In the genomic region with DNA sequence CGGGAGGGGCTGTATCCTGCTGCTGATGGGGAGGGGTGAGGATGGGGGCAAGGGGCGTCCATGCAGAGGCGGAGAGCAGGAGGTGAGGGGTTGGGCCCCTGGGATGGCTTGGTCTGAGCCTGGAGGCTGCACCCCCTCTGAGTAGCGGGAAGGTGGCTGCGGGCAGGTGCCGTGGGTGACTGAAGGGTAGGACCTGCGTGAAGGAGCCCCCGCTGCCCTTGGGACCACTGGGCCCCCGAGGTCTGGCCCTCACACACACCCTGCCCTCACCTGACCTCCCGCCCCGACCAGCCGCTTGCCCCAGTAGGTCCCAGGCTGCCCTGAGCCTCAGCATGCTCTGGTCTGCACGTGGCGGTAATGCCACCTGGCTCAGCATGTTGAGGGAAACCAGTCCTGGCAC, we compare ENCODE assay signal across 24 cellular contexts. TPM values are rescaled to one million over a fixed set of nuclear protein-coding genes. Genes with fewer than 3 reads are reported as not detected.
DNase-seq lines count a peak whose midpoint lies in the region; ATAC-seq and TF ChIP-seq lines count a peak whose summit lies in the region.
"Had no signal": no experiment of that assay in that cellular context is flagged by ENCODE, and none has a peak within 500 bp of the region (broad histone marks: within the 10 kb centered on the region; RNA-seq: fewer than 3 reads in every experiment).

No MANE protein-coding gene starts in this region.

- no peaks in the 10 kb centered on the region for H3K36me3 Mint-ChIP-seq in HFFc6 (ENCODE audit: low read depth)
- H3K36me3 Mint-ChIP-seq in activated CD4-positive, alpha-beta T cell treated with anti-CD3 and anti-CD28 coated beads, Interleukin-2, amount 10 ng/mL, durations not matched to agents 24 days and 14 days (ENCODE audit: low read depth), result peaks cover 4% of the 10 kb centered on the region
- H3K36me3 Mint-ChIP-seq: natural killer cell treated with Interleukin-12 subunit alpha and Interleukin-12 subunit beta and Interleukin-15 and Interleukin-18, amount 100 ng/mL, for 72 hours had no signal

- peaks cover 41% of the 10 kb centered on the region for H3K4me1 ChIP-seq in left ventricle myocardium inferior
- H3K4me1 ChIP-seq in muscle layer of colon (ENCODE audit: insufficient read depth, low read length), result peaks cover 31% of the 10 kb centered on the region
- peaks cover 47% of the 10 kb centered on the region for H3K4me1 ChIP-seq in suprapubic skin

- H3K36me3 ChIP-seq in left ventricle myocardium inferior (no peaks in the 10 kb centered on the region), muscle layer of colon (ENCODE audit: insufficient read depth, low read length) (no peaks in the 10 kb centered on the region), suprapubic skin (no peaks in the 10 kb centered on the region)

- no peak overlapping the region for H3K4me3 ChIP-seq in left ventricle myocardium inferior
- no peak overlapping the region for H3K4me3 ChIP-seq in muscle layer of colon (ENCODE audit: low read depth in 1 of 2, low read length in 2 of 2)
- H3K4me3 ChIP-seq in suprapubic skin, result no peak overlapping the region
- H3K4me3 ChIP-seq: A549, GM23248, K562 had no signal

- no peaks in the 10 kb centered on the region for H3K9me3 Mint-ChIP-seq in HFFc6
- peaks cover 8% of the 10 kb centered on the region for H3K9me3 Mint-ChIP-seq in activated CD4-positive, alpha-beta T cell treated with anti-CD3 and anti-CD28 coated beads, Interleukin-2, amount 10 ng/mL, durations not matched to agents 24 days and 14 days

- peak overlapping the region; percentile 99 for H3K27ac ChIP-seq in left ventricle myocardium inferior (replicated peaks)
- peak overlapping the region; percentile 89 for H3K27ac ChIP-seq in muscle layer of colon (ENCODE audit: low read depth, low read length)
- peak overlapping the region; percentile 96 for H3K27ac ChIP-seq in suprapubic skin
- H3K27ac ChIP-seq: VCaP had no signal

- peaks cover 6% of the 10 kb centered on the region for H3K4me1 Mint-ChIP-seq in HFFc6 (ENCODE audit: low read depth)
- H3K4me1 Mint-ChIP-seq in activated CD4-positive, alpha-beta T cell treated with anti-CD3 and anti-CD28 coated beads, Interleukin-2, amount 10 ng/mL, durations not matched to agents 24 days and 14 days, result peaks cover 5% of the 10 kb centered on the region

- WGBS in suprapubic skin, result 90% methylated on average over 10 of the region's 14 CpGs

- no peaks in the 10 kb centered on the region for H3K9me3 ChIP-seq in left ventricle myocardium inferior (replicated peaks)
- no peaks in the 10 kb centered on the region for H3K9me3 ChIP-seq in muscle layer of colon (ENCODE audit: low read length)
- no peaks in the 10 kb centered on the region for H3K9me3 ChIP-seq in suprapubic skin
- H3K9me3 ChIP-seq: A549 had no signal

- no peak overlapping the region for H3K9ac ChIP-seq in muscle layer of colon (ENCODE audit: low read length)

- TF ChIP-seq EP300 in suprapubic skin (IDR thresholded peaks at IDR 0.05), result no peak

- H3K27me3 Mint-ChIP-seq in HFFc6 (ENCODE audit: insufficient read depth), result no peaks in the 10 kb centered on the region
- H3K27me3 Mint-ChIP-seq in activated CD4-positive, alpha-beta T cell treated with anti-CD3 and anti-CD28 coated beads, Interleukin-2, amount 10 ng/mL, durations not matched to agents 24 days and 14 days, result peaks cover 9% of the 10 kb centered on the region

- ATAC-seq in HG02885 (IDR thresholded peaks at IDR 0.05; ENCODE audit: poor library complexity, unreplicated experiment), result no peak
- ATAC-seq: A549; K562; left colon; natural killer cell treated with Interleukin-12 subunit alpha and Interleukin-12 subunit beta and Interleukin-15 and Interleukin-18, amount 100 ng/mL, for 72 hours; SK-N-SH treated with all-trans-retinoic acid at 6 μM for 48 hours had no signal

- TF ChIP-seq CTCF in left ventricle myocardium inferior (IDR thresholded peaks at IDR 0.05; ENCODE audit: borderline replicate concordance) (no peak), suprapubic skin (IDR thresholded peaks at IDR 0.05) (no peak), HFFc6 (IDR thresholded peaks at IDR 0.05) (no peak)

- no peak for TF ChIP-seq POLR2A in suprapubic skin (IDR thresholded peaks at IDR 0.05)

- H3K27me3 ChIP-seq in left ventricle myocardium inferior (ENCODE audit: low read depth), result no peaks in the 10 kb centered on the region
- H3K27me3 ChIP-seq in muscle layer of colon (ENCODE audit: control insufficient read depth in 1 of 2, insufficient read depth in 2 of 2, low read length in 2 of 2), result no peaks in the 10 kb centered on the region
- no peaks in the 10 kb centered on the region for H3K27me3 ChIP-seq in suprapubic skin

- no peak overlapping the region for H3K27ac Mint-ChIP-seq in HFFc6
- H3K27ac Mint-ChIP-seq in activated CD4-positive, alpha-beta T cell treated with anti-CD3 and anti-CD28 coated beads, Interleukin-2, amount 10 ng/mL, durations not matched to agents 24 days and 14 days, result no peak overlapping the region
- H3K27ac Mint-ChIP-seq: natural killer cell treated with Interleukin-12 subunit alpha and Interleukin-12 subunit beta and Interleukin-15 and Interleukin-18, amount 100 ng/mL, for 72 hours had no signal

- no peak overlapping the region for H3K4me3 Mint-ChIP-seq in HFFc6
- H3K4me3 Mint-ChIP-seq in activated CD4-positive, alpha-beta T cell treated with anti-CD3 and anti-CD28 coated beads, Interleukin-2, amount 10 ng/mL, durations not matched to agents 24 days and 14 days, result no peak overlapping the region
- H3K4me3 Mint-ChIP-seq: natural killer cell treated with Interleukin-12 subunit alpha and Interleukin-12 subunit beta and Interleukin-15 and Interleukin-18, amount 100 ng/mL, for 72 hours had no signal

- intact Hi-C loops in left ventricle myocardium inferior (cut with micrococcal nuclease) (no loop called here), cardiac septum (cut with DNase I) (no loop called here)
- intact Hi-C loops in activated CD4-positive, alpha-beta T cell treated with anti-CD3 and anti-CD28 coated beads, Interleukin-2, amount 10 ng/mL, durations not matched to agents 24 days and 14 days (cut with micrococcal nuclease), result no loop called here

- DNase-seq in left ventricle myocardium inferior, result no peak
- no peak for DNase-seq in cardiac septum (ENCODE audit: low spot score)
- peak in 1 of 2 donors; percentile 72 for DNase-seq in suprapubic skin (ENCODE audit: low spot score in 2 of 2)
- no peak for DNase-seq in activated naive CD4-positive, alpha-beta T cell treated with Interleukin-2 at 50 U/mL for 16 hours
- no peak for DNase-seq in HFFc6
- DNase-seq in activated CD4-positive, alpha-beta T cell treated with anti-CD3 and anti-CD28 coated beads, Interleukin-2, amount 10 ng/mL, durations not matched to agents 24 days and 14 days, result no peak
- DNase-seq: activated CD4-positive, alpha-beta T cell treated with anti-CD3 and anti-CD28 coated beads for 48 hours; activated naive CD4-positive, alpha-beta T cell; activated T-cell treated with anti-CD3 and anti-CD28 coated beads, Interleukin-2, amount 50 U/mL, for 48 hours; amniotic stem cell; dermis blood vessel endothelial cell; GM23248; NCI-H2081; NCI-H345; NCI-H748 treated with DMSO at 0.1 percent for 48 hours; T-helper 2 cell had no signal

RNA-seq across cellular contexts. Expression of a gene that starts 12.8 kb away (rescaled TPM):
- total RNA-seq in left ventricle myocardium inferior (37.9 TPM), cardiac septum (39.9 TPM), suprapubic skin (10 to 100 TPM; 51.8 to 91.2 (median 68.1) TPM)
- 10 to 100 TPM; 63.7 to 76.6 (median 66.1) TPM for total RNA-seq in HFFc6 (2021; fragmentation: NEBNext Ultra II Directional; extraction: Animal tissue kit (Norgen Biotek cat#: 25700))
- total RNA-seq in activated CD4-positive, alpha-beta T cell treated with anti-CD3 and anti-CD28 coated beads, Interleukin-2, amount 10 ng/mL, durations not matched to agents 24 days and 14 days, result 40.7 and 41.1 TPM in 2 replicates

RNA-seq across cellular contexts. Expression of a gene that starts 20.8 kb away (rescaled TPM):
- total RNA-seq in left ventricle myocardium inferior, result 37.0 TPM
- total RNA-seq in cardiac septum, result 40.5 TPM
- 10 to 100 TPM; 18.6 to 47.3 (median 24.9) TPM for total RNA-seq in suprapubic skin
- total RNA-seq in HFFc6 (2021; fragmentation: NEBNext Ultra II Directional; extraction: Animal tissue kit (Norgen Biotek cat#: 25700)), result 10 to 100 TPM; 75.3 to 97.4 (median 82.7) TPM
- total RNA-seq in activated CD4-positive, alpha-beta T cell treated with anti-CD3 and anti-CD28 coated beads, Interleukin-2, amount 10 ng/mL, durations not matched to agents 24 days and 14 days, result 55.8 and 60.3 TPM in 2 replicates
